28 cellular contexts compared by ENCODE assay signal in genomic region chr3:67858492-67858891, GRCh38.
"Had no signal": no experiment of that assay in that cellular context is flagged by ENCODE, and none has a peak within 500 bp of the region (broad histone marks: within the 10 kb centered on the region; RNA-seq: fewer than 3 reads in every experiment).

No MANE protein-coding gene starts in this region.

- H3K4me3 ChIP-seq: lung, neural progenitor cell, pancreas, prostate gland, right atrium auricular region, skin epidermis, stomach, testis, thyroid gland, transverse colon, upper lobe of left lung, vagina had no signal

- H3K9ac ChIP-seq: neural progenitor cell had no signal

- DNase-seq: islet precursor cell; left ventricle myocardium superior; mesendoderm; naive B cell; natural killer cell; nephron progenitor cell; occipital lobe; pancreas; stimulated activated CD4-positive, alpha-beta T cell treated with anti-CD3 and anti-CD28 coated beads, Interleukin-12 subunit alpha, Interleukin-12 subunit beta, amount 100 ng/mL, for 4 hours; stimulated activated CD4-positive, alpha-beta T cell treated with anti-CD3 and anti-CD28 coated beads, Interleukin-15, amount 100 ng/mL, for 24 hours; stimulated activated CD4-positive, alpha-beta T cell treated with anti-CD3 and anti-CD28 coated beads, Interleukin-2, amount 100 ng/mL, for 24 hours; stimulated activated CD4-positive, alpha-beta T cell treated with anti-CD3 and anti-CD28 coated beads, Interleukin-4, amount 100 ng/mL, for 1 hour; stimulated activated naive B cell treated with anti-CD40 and anti-IgM and Interleukin-4, amounts not matched to agents 10 μg/mL and 1 μg/mL and 100 μg/mL, for 72 hours; stimulated activated naive CD8-positive, alpha-beta T cell treated with anti-CD3 and anti-CD28 coated beads, Interleukin-15, Interleukin-2, amounts not matched to agents 100 U/mL and 50 U/mL, for 24 hours; stomach; testis; thyroid gland; transverse colon; upper lobe of left lung had no signal

- FAIRE-seq: pancreas had no signal

- H3K27ac Mint-ChIP-seq: mesothelial cell of epicardium; naive B cell; natural killer cell; nephron progenitor cell; neural progenitor cell; stimulated activated naive B cell treated with anti-CD40 and anti-IgM and Interleukin-4, amounts not matched to agents 10 μg/mL and 1 μg/mL and 100 μg/mL, for 72 hours had no signal

- H3K4me3 Mint-ChIP-seq: mesothelial cell of epicardium; naive B cell; natural killer cell; nephron progenitor cell; neural progenitor cell; stimulated activated naive B cell treated with anti-CD40 and anti-IgM and Interleukin-4, amounts not matched to agents 10 μg/mL and 1 μg/mL and 100 μg/mL, for 72 hours had no signal

- H3K9me3 ChIP-seq: neutrophil, pancreas, prostate gland, right atrium auricular region, testis, thyroid gland, transverse colon, upper lobe of left lung, vagina had no signal

- H3K4me2 ChIP-seq: neural progenitor cell had no signal

- H3K9me3 Mint-ChIP-seq: mesothelial cell of epicardium; nephron progenitor cell; stimulated activated naive B cell treated with anti-CD40 and anti-IgM and Interleukin-4, amounts not matched to agents 10 μg/mL and 1 μg/mL and 100 μg/mL, for 72 hours had no signal

- H2AFZ ChIP-seq: neural progenitor cell had no signal

- H3K27me3 ChIP-seq: neural progenitor cell, neutrophil, pancreas, right atrium auricular region, stomach, testis, thyroid gland, transverse colon, upper lobe of left lung, vagina had no signal

- ATAC-seq: left ventricle myocardium superior; natural killer cell; pancreas; sciatic nerve; stimulated activated naive B cell treated with anti-CD40 and anti-IgM and Interleukin-4, amounts not matched to agents 10 μg/mL and 1 μg/mL and 100 μg/mL, for 72 hours; stimulated activated naive CD8-positive, alpha-beta T cell treated with anti-CD3 and anti-CD28 coated beads, Interleukin-15, Interleukin-2, amounts not matched to agents 100 U/mL and 50 U/mL, for 24 hours had no signal

- H3K36me3 ChIP-seq: neural progenitor cell, neutrophil, pancreas, prostate gland, right atrium auricular region, stomach, thyroid gland, transverse colon, upper lobe of left lung, vagina had no signal

- H3K36me3 Mint-ChIP-seq: mesothelial cell of epicardium; naive B cell; natural killer cell; neural progenitor cell; stimulated activated naive B cell treated with anti-CD40 and anti-IgM and Interleukin-4, amounts not matched to agents 10 μg/mL and 1 μg/mL and 100 μg/mL, for 72 hours had no signal

- H3K4me1 ChIP-seq: neural progenitor cell, prostate gland, right atrium auricular region, stomach, testis, thyroid gland, transverse colon, upper lobe of left lung, vagina had no signal

- H3K4me1 Mint-ChIP-seq: naive B cell; nephron progenitor cell; neural progenitor cell; stimulated activated naive B cell treated with anti-CD40 and anti-IgM and Interleukin-4, amounts not matched to agents 10 μg/mL and 1 μg/mL and 100 μg/mL, for 72 hours had no signal

- H3K27ac ChIP-seq: neural progenitor cell, neutrophil, pancreas, prostate gland, right atrium auricular region, skin epidermis, stomach, testis, thyroid gland, transverse colon, upper lobe of left lung, vagina had no signal
